In genomic region chr6:77466055-77467028, GRCh38 we compare ENCODE assay signal across 8 cellular contexts. TPM values are rescaled to one million over a fixed set of nuclear protein-coding genes. Genes with fewer than 3 reads are reported as not detected.
A peak's percentile ranks its signal among the peaks of the same experiment; 100 is the strongest.
DNase-seq lines count a peak whose midpoint lies in the region; ATAC-seq and TF ChIP-seq lines count a peak whose summit lies in the region.

No MANE protein-coding gene starts in this region.

- peak; percentile 56 for TF ChIP-seq CTCF in coronary artery (IDR thresholded peaks at IDR 0.05)
- TF ChIP-seq CTCF in stomach (IDR thresholded peaks at IDR 0.05), result peak in 5 of 7 experiments; percentile 49 to 71 (median 53)

- no peaks in the 10 kb centered on the region for H3K36me3 ChIP-seq in CD4-positive, CD25-positive, alpha-beta regulatory T cell (ENCODE audit: control insufficient read depth, insufficient read depth, low read length)
- H3K36me3 ChIP-seq in stomach, result no peaks in the 10 kb centered on the region

- no peak overlapping the region for H3K27ac ChIP-seq in CD4-positive, CD25-positive, alpha-beta regulatory T cell (ENCODE audit: insufficient read depth, low read length, poor library complexity, severe bottlenecking)
- H3K27ac ChIP-seq in coronary artery (peak overlapping the region; percentile 72 to 94), stomach (peak overlapping the region in 3 of 5 donors; percentile 11 to 56 (median 49))

- DNase-seq in CD4-positive, CD25-positive, alpha-beta regulatory T cell, result peak in 2 of 3 donors; percentile 4 to 49
- DNase-seq in RPMI8226 (peak; percentile 47), coronary artery (ENCODE audit: low spot score) (no peak), left kidney (ENCODE audit: low read depth, low spot score) (peak; percentile 87), stomach (peak; percentile 61)
- no peak for DNase-seq in activated effector memory CD4-positive, alpha-beta T cell treated with Interleukin-2 at 50 U/mL for 16 hours

- peaks cover 0 to 19% (median 4%) of the 10 kb centered on the region in 7 donors for H3K9me3 Mint-ChIP-seq in CD4-positive, CD25-positive, alpha-beta regulatory T cell

- H3K9me3 ChIP-seq in CD4-positive, CD25-positive, alpha-beta regulatory T cell (ENCODE audit: control insufficient read depth in 2 of 2, low read length in 2 of 2), result peaks cover 0 to 5% of the 10 kb centered on the region in 2 experiments
- H3K9me3 ChIP-seq in stomach, result no peaks in the 10 kb centered on the region

- peaks cover 38% of the 10 kb centered on the region for H3K27me3 Mint-ChIP-seq in CD4-positive, CD25-positive, alpha-beta regulatory T cell

- WGBS in stomach, 5 donors, result 3 to 5% (median 5%) methylated on average over 36 of the region's 36 CpGs

- H3K4me1 ChIP-seq in CD4-positive, CD25-positive, alpha-beta regulatory T cell (ENCODE audit: control insufficient read depth, insufficient read depth, low read length, poor library complexity, severe bottlenecking), result no peaks in the 10 kb centered on the region
- H3K4me1 ChIP-seq in stomach, result peaks cover 14 to 46% (median 38%) of the 10 kb centered on the region in 4 donors

- ATAC-seq in CD4-positive, CD25-positive, alpha-beta regulatory T cell (ENCODE audit: low read depth in 2 of 2), result no peak
- peak; percentile 89 for ATAC-seq in GM18873 (IDR thresholded peaks at IDR 0.05; ENCODE audit: low FRiP score, unreplicated experiment)
- peak; percentile 85 for ATAC-seq in HG03045 (IDR thresholded peaks at IDR 0.05; ENCODE audit: unreplicated experiment)

- H3K4me3 ChIP-seq in CD4-positive, CD25-positive, alpha-beta regulatory T cell (ENCODE audit: low read depth, low read length), result peak overlapping the region; percentile 60
- H3K4me3 ChIP-seq in coronary artery, result peak overlapping the region; percentile 74
- peak overlapping the region; percentile 40 to 60 (median 56) for H3K4me3 ChIP-seq in stomach

- H3K4me3 Mint-ChIP-seq in CD4-positive, CD25-positive, alpha-beta regulatory T cell, result peak overlapping the region; percentile 54 to 88 (median 84)

- no peak for TF ChIP-seq EP300 in stomach (IDR thresholded peaks at IDR 0.05)

- H3K27me3 ChIP-seq in CD4-positive, CD25-positive, alpha-beta regulatory T cell (ENCODE audit: control insufficient read depth, insufficient read depth, low read length), result peaks cover 18% of the 10 kb centered on the region
- peaks cover 3 to 45% (median 29%) of the 10 kb centered on the region in 3 donors for H3K27me3 ChIP-seq in stomach

- no peak for TF ChIP-seq POLR2A in stomach (IDR thresholded peaks at IDR 0.05)

- intact Hi-C loops in stomach (cut with DNase I; ENCODE audit: low total_unique reads), result no loop called here

- peak overlapping the region in 2 of 3 donors; percentile 60 to 63 for H3K27ac Mint-ChIP-seq in CD4-positive, CD25-positive, alpha-beta regulatory T cell

- H3K36me3 Mint-ChIP-seq in CD4-positive, CD25-positive, alpha-beta regulatory T cell, result no peaks in the 10 kb centered on the region

- H3K4me1 Mint-ChIP-seq in CD4-positive, CD25-positive, alpha-beta regulatory T cell, result peaks cover 0 to 8% (median 2%) of the 10 kb centered on the region in 4 donors

RNA-seq across cellular contexts. Expression of gene HTR1B, which starts 3.1 kb away (rescaled TPM):
- not detected for total RNA-seq in CD4-positive, CD25-positive, alpha-beta regulatory T cell
- polyA plus RNA-seq in CD4-positive, CD25-positive, alpha-beta regulatory T cell, result not detected
- 1 to 10 TPM in 3 of 5 donors, not detected in 2; 2.3 to 3.5 (median 3.3) TPM for total RNA-seq in stomach
- under 1 TPM in 2 of 3 donors, not detected in 1; 0.10 to 0.31 TPM for polyA plus RNA-seq in stomach

Comparison
In these comparisons a context has a peak if more than half of its experiments do, and no peak if none do; other contexts are left out.
1. ATAC-seq: peak in GM18873 (single experiment) and HG03045 (single experiment); none in CD4-positive, CD25-positive, alpha-beta regulatory T cell (0 of 2).
2. DNase-seq: peak in CD4-positive, CD25-positive, alpha-beta regulatory T cell (2 of 3), RPMI8226 (single experiment), left kidney (single experiment) and stomach (single experiment); none in coronary artery (single experiment) and activated effector memory CD4-positive, alpha-beta T cell treated with Interleukin-2 at 50 U/mL for 16 hours (single experiment).
3. Peak in every context shown above with its lines, with median percentiles within 50 percentile points of each other: H3K4me3 ChIP-seq.